ENCODE assay signal across 17 cellular contexts in the genomic region with DNA sequence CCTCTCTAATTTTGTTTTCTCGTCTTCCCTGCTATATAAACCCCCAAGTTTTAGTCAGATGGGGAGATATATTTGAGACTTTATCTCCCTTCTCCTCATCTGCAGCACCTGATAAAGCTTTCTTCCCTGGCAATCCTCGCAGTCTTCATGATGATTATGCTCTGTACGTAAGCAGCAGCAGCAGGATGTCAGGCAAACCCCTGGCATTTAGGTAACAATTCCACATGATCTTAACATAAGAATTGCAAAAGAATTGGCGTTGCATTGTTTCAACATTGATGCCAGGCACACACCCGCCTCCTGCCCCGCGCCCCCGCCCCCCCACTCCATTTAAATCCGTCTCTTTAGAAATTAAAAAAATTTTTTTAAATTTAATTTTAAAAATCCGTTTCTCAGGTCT. TPM values are rescaled to one million over a fixed set of nuclear protein-coding genes. Genes with fewer than 3 reads are reported as not detected.
DNase-seq lines count a peak whose midpoint lies in the region; ATAC-seq and TF ChIP-seq lines count a peak whose summit lies in the region.
"Had no signal": no experiment of that assay in that cellular context is flagged by ENCODE, and none has a peak within 500 bp of the region (broad histone marks: within the 10 kb centered on the region; RNA-seq: fewer than 3 reads in every experiment).

No MANE protein-coding gene starts in this region.

- POLR2A ChIA-PET in T-cell (lab: Charles Lee) = no interaction called here

- H3K27me3 Mint-ChIP-seq in GM23338 (ENCODE audit: insufficient read depth, low read depth, poor library complexity) = peaks cover 12% of the 10 kb centered on the region
- H3K27me3 Mint-ChIP-seq in T-cell = no peaks in the 10 kb centered on the region
- H3K27me3 Mint-ChIP-seq: B cell had no signal

- no peak overlapping the region; the same call in 1 of the 2 replicates for H3K27ac Mint-ChIP-seq in GM23338
- peak overlapping the region in 1 of 2 donors; percentile 32 for H3K27ac Mint-ChIP-seq in T-cell
- H3K27ac Mint-ChIP-seq: B cell, WTC11 had no signal

- no peaks in the 10 kb centered on the region for H3K36me3 ChIP-seq in GM23338 (ENCODE audit: insufficient read depth)
- H3K36me3 ChIP-seq in adipocyte (ENCODE audit: control insufficient read depth, insufficient read depth, low read length, severe bottlenecking) = no peaks in the 10 kb centered on the region
- H3K36me3 ChIP-seq in thyroid gland = no peaks in the 10 kb centered on the region
- H3K36me3 ChIP-seq: gastroesophageal sphincter, pancreas had no signal

- DNase-seq in GM23338 (ENCODE audit: low spot score) = peak; percentile 31
- DNase-seq in adipocyte (ENCODE audit: low read depth) = no peak
- DNase-seq in fibroblast of peridontal ligament (ENCODE audit: extremely low read depth) = peak; percentile 6
- no peak for DNase-seq in SK-N-DZ (ENCODE audit: low spot score)
- DNase-seq in stimulated activated CD4-positive, alpha-beta T cell treated with anti-CD3 and anti-CD28 coated beads, Interleukin-4, amount 100 ng/mL, for 24 hours = no peak
- no peak for DNase-seq in thyroid gland
- DNase-seq in T-cell = no peak
- DNase-seq: mucosa of descending colon, NCI-H1417, NCI-H446 treated with DMSO at 0.1 percent for 48 hours, pancreas had no signal

- peaks cover 29% of the 10 kb centered on the region for H3K4me1 Mint-ChIP-seq in GM23338
- peaks cover 0 to 4% (median 0%) of the 10 kb centered on the region in 3 donors for H3K4me1 Mint-ChIP-seq in T-cell

- H3K27ac ChIP-seq in GM23338 (ENCODE audit: low read depth) (no peak overlapping the region), skin epidermis (peak overlapping the region in 11 of 21 experiments; percentile 2 to 93 (median 74)), thyroid gland (peak overlapping the region in 1 of 3 donors; percentile 83)
- H3K27ac ChIP-seq: pancreas had no signal

- ATAC-seq in GM23338 (no peak), T-cell (replicated peaks in 1 of 4) (no peak)
- ATAC-seq: mucosa of descending colon, WTC11 had no signal

- WGBS in thyroid gland, 2 donors = 87 to 93% methylated on average over 10 of the region's 10 CpGs

- H3K4me1 ChIP-seq in GM23338 (ENCODE audit: insufficient read depth) (peaks cover 18% of the 10 kb centered on the region), adipocyte (ENCODE audit: control insufficient read depth, insufficient read depth, low read length) (peaks cover 29% of the 10 kb centered on the region), thyroid gland (peaks cover 0 to 22% of the 10 kb centered on the region in 2 donors)
- H3K4me1 ChIP-seq: pancreas had no signal

- H3K4me3 ChIP-seq in GM23338 (no peak overlapping the region), adipocyte (ENCODE audit: low read length) (peak overlapping the region; percentile 46), skin epidermis (no peak overlapping the region), thyroid gland (replicated peaks in 1 of 3) (no peak overlapping the region)
- H3K4me3 ChIP-seq: gastroesophageal sphincter, mucosa of descending colon, pancreas, tibial nerve had no signal

- no peaks in the 10 kb centered on the region for H3K9me3 ChIP-seq in adipocyte (ENCODE audit: control insufficient read depth, low read length)
- H3K9me3 ChIP-seq in thyroid gland = no peaks in the 10 kb centered on the region
- H3K9me3 ChIP-seq: gastroesophageal sphincter, mucosa of descending colon, pancreas, tibial nerve had no signal

- no peak for TF ChIP-seq POLR2A in thyroid gland (IDR thresholded peaks at IDR 0.05)

- H4K20me1 ChIP-seq in GM23338 (replicated peaks; ENCODE audit: insufficient read depth) = no peaks in the 10 kb centered on the region

- no peaks in the 10 kb centered on the region for H3K79me2 ChIP-seq in GM23338 (replicated peaks; ENCODE audit: insufficient read depth)

- CTCF ChIA-PET in T-cell (lab: Charles Lee) = no interaction called here

- H3K36me3 Mint-ChIP-seq in GM23338 (ENCODE audit: low read depth) (no peaks in the 10 kb centered on the region), T-cell (no peaks in the 10 kb centered on the region)
- H3K36me3 Mint-ChIP-seq: WTC11 had no signal

- no peak overlapping the region; the same call in 2 of the 3 replicates for H3K4me3 Mint-ChIP-seq in GM23338
- no peak overlapping the region for H3K4me3 Mint-ChIP-seq in T-cell
- H3K4me3 Mint-ChIP-seq: B cell, WTC11 had no signal

- intact Hi-C loops in thyroid gland (cut with DNase I) = loop anchor here (5.0 kb wide), 1 partner anchor 170 kb away; no protein-coding TSS in a partner anchor

- H3K9me2 ChIP-seq in GM23338 (ENCODE audit: insufficient read depth) = no peaks in the 10 kb centered on the region

- TF ChIP-seq CTCF in GM23338 (conservative IDR thresholded peaks at IDR 0.05; ENCODE audit: low read depth in 2 of 2) (no peak), thyroid gland (IDR thresholded peaks at IDR 0.05) (no peak)

- H3K27me3 ChIP-seq in GM23338 (ENCODE audit: insufficient read depth) (no peaks in the 10 kb centered on the region), adipocyte (replicated peaks; ENCODE audit: control insufficient read depth, insufficient read depth, low read length) (no peaks in the 10 kb centered on the region), thyroid gland (no peaks in the 10 kb centered on the region)
- H3K27me3 ChIP-seq: gastroesophageal sphincter, pancreas, tibial nerve had no signal

- no peaks in the 10 kb centered on the region for H3K9me3 Mint-ChIP-seq in GM23338
- H3K9me3 Mint-ChIP-seq in T-cell = no peaks in the 10 kb centered on the region
- H3K9me3 Mint-ChIP-seq: WTC11 had no signal

- H3K9ac ChIP-seq in adipocyte (ENCODE audit: low read length) = peak overlapping the region; percentile 79

- 0 out of 2 replicates have a peak overlapping the region, but pooled peaks have one; percentile 58 for H3K4me2 ChIP-seq in GM23338

- H2AFZ ChIP-seq in GM23338 = no peak overlapping the region

- H3F3A ChIP-seq in GM23338 (replicated peaks; ENCODE audit: low read depth) = no peaks in the 10 kb centered on the region

TF ChIP-seq in GM23338, 12 proteins besides CTCF, POLR2A, EP300 and RAD21:
- no peak for TF ChIP-seq EZH2phosphoT487 (IDR thresholded peaks at IDR 0.05; ENCODE audit: unreplicated experiment)
- no peak for TF ChIP-seq STAT1 (IDR thresholded peaks at IDR 0.05; ENCODE audit: unreplicated experiment)
- TF ChIP-seq CREB1 (CRISPR knock-in tag; IDR thresholded peaks at IDR 0.05; ENCODE audit: low read depth) = no peak
- no peak for TF ChIP-seq JUNB (IDR thresholded peaks at IDR 0.05; ENCODE audit: unreplicated experiment)

RNA-seq across cellular contexts. Expression of gene PKD1L1, which starts 6.1 kb away (rescaled TPM):
- total RNA-seq in GM23338 (2014; rRNA removed; shearing (Covaris generic)) = 0.03 and 0.16 TPM in 2 replicates
- polyA plus RNA-seq in GM23338 (2016; fragmentation: Nextera tagmentation; extraction: Ambion mirVana) = not detected in 2 replicates
- polyA plus RNA-seq in SK-N-DZ (2014; cell fraction: cytosol; rRNA removed) = 0.01 and 0.05 TPM in 2 replicates
- 0.05 TPM in 1 of 2 replicates, not detected in the other for polyA plus RNA-seq in SK-N-DZ (2014; cell fraction: nucleus; rRNA removed)
- under 1 TPM; under 0.01 to 0.17 (median 0.14) TPM for total RNA-seq in thyroid gland
- total RNA-seq in T-cell = under 1 TPM; 0.30 to 0.76 (median 0.38) TPM
- polyA plus RNA-seq: aorta had no signal

RNA-seq across cellular contexts. Expression of gene HUS1, which starts 37.3 kb away (rescaled TPM):
- total RNA-seq in GM23338 (2014; rRNA removed; shearing (Covaris generic)) = 29.7 and 39.0 TPM in 2 replicates
- polyA plus RNA-seq in GM23338 (2016; fragmentation: Nextera tagmentation; extraction: Ambion mirVana) = 12.9 and 14.9 TPM in 2 replicates
- polyA plus RNA-seq in SK-N-DZ (2014; cell fraction: cytosol; rRNA removed) = 27.6 and 34.8 TPM in 2 replicates
- 8.6 and 13.6 TPM in 2 replicates for polyA plus RNA-seq in SK-N-DZ (2014; cell fraction: nucleus; rRNA removed)
- total RNA-seq in thyroid gland = 10 to 100 TPM; 32.1 to 83.8 (median 39.8) TPM
- 10 to 100 TPM; 56.9 to 71.0 (median 59.4) TPM for total RNA-seq in T-cell

Comparison
In these comparisons a context has a peak if more than half of its experiments do, and no peak if none do; other contexts are left out.
1. DNase-seq: peak in GM23338 (single experiment) and fibroblast of peridontal ligament (single experiment); none in adipocyte (single experiment), SK-N-DZ (single experiment), stimulated activated CD4-positive, alpha-beta T cell treated with anti-CD3 and anti-CD28 coated beads, Interleukin-4, amount 100 ng/mL, for 24 hours (single experiment), thyroid gland (0 of 2) and T-cell (0 of 34).